33 cellular contexts compared by ENCODE assay signal in the genomic region with DNA sequence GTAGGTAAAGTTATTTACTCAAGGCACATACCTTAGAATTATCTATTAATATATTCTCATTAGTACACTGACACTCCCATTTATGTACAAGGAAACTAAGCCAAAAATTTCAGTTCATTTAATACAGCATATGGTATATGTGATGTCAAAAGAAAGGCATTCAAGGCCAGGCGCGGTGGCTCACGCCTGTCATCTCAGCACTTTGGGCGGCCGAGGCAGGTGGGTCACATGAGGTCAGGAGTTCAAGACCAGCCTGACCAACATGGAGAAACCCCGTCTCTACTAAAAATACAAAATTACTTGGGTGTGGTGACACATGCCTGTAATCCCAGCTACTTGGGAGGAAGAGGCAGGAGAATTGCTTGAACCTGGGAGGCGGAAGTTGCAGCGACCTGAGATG.
DNase-seq lines count a peak whose midpoint lies in the region; ATAC-seq and TF ChIP-seq lines count a peak whose summit lies in the region.
"Had no signal": no experiment of that assay in that cellular context is flagged by ENCODE, and none has a peak within 500 bp of the region (broad histone marks: within the 10 kb centered on the region; RNA-seq: fewer than 3 reads in every experiment).

No MANE protein-coding gene starts in this region.

- no peaks in the 10 kb centered on the region for H3K27me3 ChIP-seq in heart left ventricle
- H3K27me3 ChIP-seq: BE2C; BLaER1; BLaER1 treated with 17β-estradiol and CSF1 and Interleukin-3, amounts not matched to agents 10 nM and 100 nM had no signal

- H3K9me3 ChIP-seq in heart left ventricle: no peaks in the 10 kb centered on the region
- H3K9me3 ChIP-seq: A549; BE2C; BLaER1; BLaER1 treated with 17β-estradiol and CSF1 and Interleukin-3, amounts not matched to agents 10 nM and 100 nM; Caco-2 had no signal

- H3K27ac Mint-ChIP-seq in type B pancreatic cell: peak overlapping the region; percentile 34
- H3K27ac Mint-ChIP-seq in natural killer cell treated with Interleukin-12 subunit alpha and Interleukin-12 subunit beta and Interleukin-15 and Interleukin-18, amount 100 ng/mL, for 72 hours: no peak overlapping the region
- H3K27ac Mint-ChIP-seq: B cell; CD4-positive, alpha-beta memory T cell; CD4-positive, alpha-beta T cell; CD4-positive, CD25-positive, alpha-beta regulatory T cell; CD8-positive, alpha-beta memory T cell; CD8-positive, alpha-beta T cell had no signal

- 80 to 87% (median 85%) methylated on average over 8 of the region's 8 CpGs for WGBS in heart left ventricle, 4 donors

- H3K4me3 Mint-ChIP-seq in type B pancreatic cell: no peak overlapping the region
- H3K4me3 Mint-ChIP-seq in natural killer cell treated with Interleukin-12 subunit alpha and Interleukin-12 subunit beta and Interleukin-15 and Interleukin-18, amount 100 ng/mL, for 72 hours: no peak overlapping the region
- H3K4me3 Mint-ChIP-seq: B cell; CD14-positive monocyte; CD4-positive, alpha-beta memory T cell; CD4-positive, alpha-beta T cell; CD4-positive, CD25-positive, alpha-beta regulatory T cell; CD8-positive, alpha-beta memory T cell; CD8-positive, alpha-beta T cell had no signal

- H3K36me3 Mint-ChIP-seq in type B pancreatic cell: no peaks in the 10 kb centered on the region
- peaks cover 5% of the 10 kb centered on the region for H3K36me3 Mint-ChIP-seq in natural killer cell treated with Interleukin-12 subunit alpha and Interleukin-12 subunit beta and Interleukin-15 and Interleukin-18, amount 100 ng/mL, for 72 hours
- H3K36me3 Mint-ChIP-seq: CD14-positive monocyte; CD4-positive, alpha-beta memory T cell; CD4-positive, CD25-positive, alpha-beta regulatory T cell; CD8-positive, alpha-beta memory T cell; CD8-positive, alpha-beta T cell had no signal

- H3K4me1 ChIP-seq in heart left ventricle: no peaks in the 10 kb centered on the region
- H3K4me1 ChIP-seq: A549; BLaER1; BLaER1 treated with 17β-estradiol and CSF1 and Interleukin-3, amounts not matched to agents 10 nM and 100 nM had no signal

- DNase-seq in Right ventricle myocardium inferior (ENCODE audit: missing footprints): peak; percentile 50
- DNase-seq in heart left ventricle: no peak
- peak; percentile 74 for DNase-seq in posterior vena cava (ENCODE audit: low spot score)
- no peak for DNase-seq in type B pancreatic cell (ENCODE audit: extremely low spot score, unreplicated experiment)
- no peak for DNase-seq in natural killer cell treated with Interleukin-12 subunit alpha and Interleukin-12 subunit beta and Interleukin-15 and Interleukin-18, amount 100 ng/mL, for 72 hours (ENCODE audit: low spot score)
- no peak for DNase-seq in activated naive CD4-positive, alpha-beta T cell treated with anti-CD3 and anti-CD28 coated beads, Interleukin-2, amount 50 U/mL, for 16 hours
- DNase-seq: 8988T; ACHN; AML-193; BE2C; C1 segment of cervical spinal cord; Caco-2; Calu3; CD4-positive, alpha-beta memory T cell; CD4-positive, alpha-beta T cell; CD4-positive, CD25-positive, alpha-beta regulatory T cell; CD8-positive, alpha-beta memory T cell; CD8-positive, alpha-beta T cell; COR-L47; DMS 273 treated with DMSO at 0.1 percent for 48 hours; DMS153; DMS53; DMS79; DMS79 treated with DMSO at 0.1 percent for 48 hours; DND-41; EL had no signal

- intact Hi-C loops in Right ventricle myocardium inferior (cut with DNase I) (no loop called here), heart left ventricle (cut with DNase I) (no loop called here), posterior vena cava (cut with DNase I) (no loop called here)

- TF ChIP-seq CTCF in heart left ventricle (IDR thresholded peaks at IDR 0.05) (no peak), type B pancreatic cell (conservative IDR thresholded peaks at IDR 0.05) (no peak)

- peaks cover 7% of the 10 kb centered on the region for H3K9me3 Mint-ChIP-seq in type B pancreatic cell
- peaks cover 18% of the 10 kb centered on the region for H3K9me3 Mint-ChIP-seq in natural killer cell treated with Interleukin-12 subunit alpha and Interleukin-12 subunit beta and Interleukin-15 and Interleukin-18, amount 100 ng/mL, for 72 hours

- H3K27ac ChIP-seq in heart left ventricle: no peak overlapping the region
- H3K27ac ChIP-seq: 22Rv1; A549; BLaER1; BLaER1 treated with 17β-estradiol and CSF1 and Interleukin-3, amounts not matched to agents 10 nM and 100 nM; C4-2B had no signal

- H3K4me1 Mint-ChIP-seq in type B pancreatic cell (ENCODE audit: unreplicated experiment): no peaks in the 10 kb centered on the region
- H3K4me1 Mint-ChIP-seq in natural killer cell treated with Interleukin-12 subunit alpha and Interleukin-12 subunit beta and Interleukin-15 and Interleukin-18, amount 100 ng/mL, for 72 hours (ENCODE audit: low read depth in 2 of 2): no peaks in the 10 kb centered on the region
- H3K4me1 Mint-ChIP-seq: B cell; CD14-positive monocyte; CD4-positive, alpha-beta memory T cell; CD4-positive, CD25-positive, alpha-beta regulatory T cell; CD8-positive, alpha-beta memory T cell had no signal

- TF ChIP-seq POLR2A in heart left ventricle (IDR thresholded peaks at IDR 0.05): no peak

- no peak overlapping the region for H3K4me3 ChIP-seq in heart left ventricle
- H3K4me3 ChIP-seq: A549; BLaER1; BLaER1 treated with 17β-estradiol and CSF1 and Interleukin-3, amounts not matched to agents 10 nM and 100 nM had no signal

- no peaks in the 10 kb centered on the region for H3K27me3 Mint-ChIP-seq in type B pancreatic cell
- no peaks in the 10 kb centered on the region for H3K27me3 Mint-ChIP-seq in natural killer cell treated with Interleukin-12 subunit alpha and Interleukin-12 subunit beta and Interleukin-15 and Interleukin-18, amount 100 ng/mL, for 72 hours
- H3K27me3 Mint-ChIP-seq: B cell; CD4-positive, alpha-beta memory T cell; CD4-positive, alpha-beta T cell; CD4-positive, CD25-positive, alpha-beta regulatory T cell; CD8-positive, alpha-beta memory T cell had no signal

- no peaks in the 10 kb centered on the region for H3K36me3 ChIP-seq in heart left ventricle
- H3K36me3 ChIP-seq: BE2C; BLaER1; BLaER1 treated with 17β-estradiol and CSF1 and Interleukin-3, amounts not matched to agents 10 nM and 100 nM had no signal

- ATAC-seq in Right ventricle myocardium inferior (no peak), heart left ventricle (no peak)
- ATAC-seq in natural killer cell treated with Interleukin-12 subunit alpha and Interleukin-12 subunit beta and Interleukin-15 and Interleukin-18, amount 100 ng/mL, for 72 hours: no peak
- ATAC-seq: A549; CD8-positive, alpha-beta T cell had no signal

Comparison
In these comparisons a context has a peak if more than half of its experiments do, and no peak if none do; other contexts are left out.
1. DNase-seq: peak in Right ventricle myocardium inferior (single experiment) and posterior vena cava (single experiment); none in heart left ventricle (0 of 5), type B pancreatic cell (single experiment), natural killer cell treated with Interleukin-12 subunit alpha and Interleukin-12 subunit beta and Interleukin-15 and Interleukin-18, amount 100 ng/mL, for 72 hours (single experiment) and activated naive CD4-positive, alpha-beta T cell treated with anti-CD3 and anti-CD28 coated beads, Interleukin-2, amount 50 U/mL, for 16 hours (single experiment).